ENCODE assay signal across 24 cellular contexts in the genomic region with DNA sequence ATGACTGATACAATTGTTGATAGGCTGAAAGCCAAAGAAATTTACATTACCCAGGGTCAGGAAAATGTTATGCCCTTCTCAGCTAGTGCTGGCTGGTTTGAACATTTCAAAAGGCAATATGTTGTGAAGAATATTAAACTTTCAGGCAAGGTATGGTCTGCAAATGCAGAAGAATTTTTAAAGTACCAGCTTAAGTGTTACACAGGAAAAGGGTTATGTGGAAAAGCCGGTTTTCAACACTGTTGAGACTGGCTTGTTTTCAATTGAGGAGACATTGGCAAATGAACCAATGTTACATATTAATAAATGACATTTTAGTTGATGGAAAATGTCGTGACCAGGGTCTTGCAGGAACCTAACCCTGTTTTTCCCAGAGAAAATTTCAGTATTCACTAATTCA.
"Had no signal": no experiment of that assay in that cellular context is flagged by ENCODE, and none has a peak within 500 bp of the region (broad histone marks: within the 10 kb centered on the region; RNA-seq: fewer than 3 reads in every experiment).

No MANE protein-coding gene starts in this region.

- H3K36me3 ChIP-seq: lower lobe of right lung, ovary, right atrium auricular region, right lobe of liver, stomach, tibial artery had no signal

- FAIRE-seq: keratinocyte had no signal

- H3K4me3 ChIP-seq: lower lobe of right lung, ovary, right atrium auricular region, right lobe of liver, smooth muscle cell, stomach, testis, tibial artery had no signal

- H3K27me3 ChIP-seq: ovary, right atrium auricular region, right lobe of liver, stomach, testis, tibial artery had no signal

- ATAC-seq: left cardiac atrium; left lobe of liver; lower lobe of right lung; natural killer cell treated with Interleukin-12 subunit alpha and Interleukin-12 subunit beta and Interleukin-15 and Interleukin-18, amount 100 ng/mL, for 72 hours; right lobe of liver; stimulated activated memory B cell treated with anti-CD40 and anti-IgM and Interleukin-4, amounts not matched to agents 10 μg/mL and 1 μg/mL and 100 μg/mL, for 72 hours had no signal

- DNase-seq: head of caudate nucleus; hippocampal formation; kidney glomerular epithelial cell; left cardiac atrium; lower lobe of right lung; mammary epithelial cell; mesenchymal stem cell; naive B cell; ovary; right lobe of liver; stimulated activated CD4-positive, alpha-beta T cell treated with anti-CD3 and anti-CD28 coated beads, Interleukin-1b, Interleukin-23, amount 100 ng/mL, for 48 hours; stimulated activated CD4-positive, alpha-beta T cell treated with anti-CD3 and anti-CD28 coated beads, Interleukin-2, amount 100 ng/mL, for 48 hours; stimulated activated CD4-positive, alpha-beta T cell treated with anti-CD3 and anti-CD28 coated beads, Interleukin-4, amount 100 ng/mL, for 4 hours; stimulated activated CD8-positive, alpha-beta memory T cell treated with anti-CD3 and anti-CD28 coated beads, Interleukin-4, amount 100 ng/mL, for 48 hours; stimulated activated naive CD4-positive, alpha-beta T cell treated with Interleukin-2 at 50 U/mL for 16 hours; stomach; testis; tibial artery had no signal

- H3K27ac ChIP-seq: lower lobe of right lung, ovary, right atrium auricular region, right lobe of liver, stomach, testis, tibial artery had no signal

- H3K9me3 ChIP-seq: lower lobe of right lung, ovary, right atrium auricular region, right lobe of liver, stomach, testis, tibial artery had no signal

- H3K4me1 ChIP-seq: lower lobe of right lung, right atrium auricular region, right lobe of liver, stomach, testis, tibial artery had no signal
